Comparison of ENCODE assay signal across 20 cellular contexts in the genomic region with DNA sequence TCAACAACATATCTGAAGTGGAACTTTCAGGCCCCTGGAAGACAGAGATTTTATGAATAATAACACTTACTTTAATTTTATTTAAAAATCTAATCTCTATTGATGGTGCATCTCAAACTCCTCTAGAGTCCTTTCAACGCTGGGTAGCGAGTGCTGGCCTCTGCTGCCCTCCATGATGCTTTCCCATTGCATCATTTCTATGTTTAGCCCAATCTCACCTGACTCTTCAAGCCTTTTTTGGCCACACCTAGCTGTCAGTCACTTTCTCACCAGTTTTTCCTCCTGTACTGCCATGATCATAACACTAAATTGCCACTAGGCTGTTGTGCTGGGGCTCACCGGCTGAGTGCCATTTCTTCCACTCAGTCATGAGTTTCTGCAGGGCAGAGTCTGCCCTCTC.
"Had no signal": no experiment of that assay in that cellular context is flagged by ENCODE, and none has a peak within 500 bp of the region (broad histone marks: within the 10 kb centered on the region; RNA-seq: fewer than 3 reads in every experiment).

No MANE protein-coding gene starts in this region.

- H3K9me3 ChIP-seq: esophagus squamous epithelium, gastrocnemius medialis, left lung, lower lobe of right lung, mucosa of descending colon had no signal

- H3K4me1 Mint-ChIP-seq: naive B cell had no signal

- H3K27ac Mint-ChIP-seq: mesothelial cell of epicardium, naive B cell had no signal

- H3K4me3 ChIP-seq: coronary artery, dorsolateral prefrontal cortex, esophagus squamous epithelium, gastrocnemius medialis, hepatocyte, left lung, lower lobe of right lung, mucosa of descending colon had no signal

- ATAC-seq: gastrocnemius medialis, left lung, lower lobe of right lung, mucosa of descending colon had no signal

- H3K4me1 ChIP-seq: esophagus squamous epithelium, gastrocnemius medialis, left lung, lower lobe of right lung had no signal

- H3K27ac ChIP-seq: coronary artery, esophagus squamous epithelium, gastrocnemius medialis, hepatocyte, left lung, lower lobe of right lung had no signal

- H3K27me3 ChIP-seq: dorsolateral prefrontal cortex, gastrocnemius medialis, hepatocyte had no signal

- DNase-seq: dermis blood vessel endothelial cell; dorsolateral prefrontal cortex; effector CD4-positive, alpha-beta T cell; effector memory CD4-positive, alpha-beta T cell; esophagus squamous epithelium; foreskin fibroblast; foreskin melanocyte; gastrocnemius medialis; glutamatergic neuron; head of caudate nucleus; hypothalamus; left cardiac atrium; left lung; lower lobe of right lung; mesenchymal stem cell; mucosa of descending colon; naive B cell had no signal

- H3K9me3 Mint-ChIP-seq: mesothelial cell of epicardium, naive B cell had no signal

- H3K36me3 ChIP-seq: esophagus squamous epithelium, gastrocnemius medialis, left lung, lower lobe of right lung had no signal

- H3K4me3 Mint-ChIP-seq: mesothelial cell of epicardium, naive B cell had no signal

- H3K36me3 Mint-ChIP-seq: mesothelial cell of epicardium, naive B cell had no signal
